8 cellular contexts compared by ENCODE assay signal in the genomic region with DNA sequence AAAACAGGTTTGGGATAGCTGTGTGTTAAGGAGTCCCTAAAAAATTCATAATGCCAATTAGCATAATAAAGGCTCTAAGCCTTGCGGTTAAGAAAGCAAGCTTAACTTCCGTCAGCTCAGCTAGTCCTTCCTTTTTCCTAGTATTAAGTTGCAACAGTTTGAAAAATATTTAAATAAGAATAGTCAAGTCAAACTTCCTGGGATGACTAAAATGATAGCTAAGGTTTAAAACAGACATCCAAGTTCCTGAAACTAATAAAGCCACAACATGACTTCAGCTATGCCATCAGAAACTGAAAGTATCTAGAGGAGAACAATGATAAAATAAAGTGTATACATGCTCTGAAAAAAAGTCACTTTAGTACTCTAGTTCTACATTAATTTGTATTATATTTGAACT. TPM values are rescaled to one million over a fixed set of nuclear protein-coding genes. Genes with fewer than 3 reads are reported as not detected.
A peak's percentile ranks its signal among the peaks of the same experiment; 100 is the strongest.
DNase-seq lines count a peak whose midpoint lies in the region; ATAC-seq and TF ChIP-seq lines count a peak whose summit lies in the region.

No MANE protein-coding gene starts in this region.

- peak overlapping the region; percentile 94 for H3K27ac Mint-ChIP-seq in activated T-cell treated with anti-CD3 and anti-CD28 coated beads, Interleukin-2, amount 50 U/mL, for 24 hours
- H3K27ac Mint-ChIP-seq in activated B cell treated with CpG ODN at 0.5 μM for 24 hours, result peak overlapping the region; percentile 67

- POLR2A ChIA-PET in activated B cell treated with CpG ODN at 0.5 μM for 24 hours (lab: Charles Lee), result interaction anchor here (0.6 to 1.3 kb wide), 9 partner anchors 11 to 1382 kb away, joined by 3 to 8 read pairs (median 5); a partner anchor contains a TSS

- WGBS in iPS DF 6.9 (ENCODE audit: insufficient coverage, insufficient read length), result no CpG with 5 or more reads among the region's 2 CpGs

- H3K9me3 Mint-ChIP-seq in activated T-cell treated with anti-CD3 and anti-CD28 coated beads, Interleukin-2, amount 50 U/mL, for 24 hours, result no peaks in the 10 kb centered on the region
- no peaks in the 10 kb centered on the region for H3K9me3 Mint-ChIP-seq in activated B cell treated with CpG ODN at 0.5 μM for 24 hours

- intact Hi-C loops in activated B cell treated with CpG ODN at 0.5 μM for 24 hours (cut with micrococcal nuclease), result no loop called here

- peaks cover 62% of the 10 kb centered on the region for H3K4me1 Mint-ChIP-seq in activated T-cell treated with anti-CD3 and anti-CD28 coated beads, Interleukin-2, amount 50 U/mL, for 24 hours (ENCODE audit: low read depth)
- peaks cover 71% of the 10 kb centered on the region for H3K4me1 Mint-ChIP-seq in activated B cell treated with CpG ODN at 0.5 μM for 24 hours

- H3K4me3 ChIP-seq in iPS DF 6.9 (ENCODE audit: low read length) (peak overlapping the region; percentile 35; the same call in 1 of the 2 replicates), stomach smooth muscle (ENCODE audit: low read length in 2 of 2) (peak overlapping the region; percentile 78 to 88)

- H3K27me3 ChIP-seq in iPS DF 6.9 (ENCODE audit: control insufficient read depth, insufficient read depth, low read length), result no peaks in the 10 kb centered on the region
- no peaks in the 10 kb centered on the region for H3K27me3 ChIP-seq in stomach smooth muscle (ENCODE audit: control insufficient read depth in 1 of 2, insufficient read depth in 2 of 2, low read length in 2 of 2)

- no peak overlapping the region for H3K27ac ChIP-seq in iPS DF 6.9 (ENCODE audit: low read length)
- H3K27ac ChIP-seq in stomach smooth muscle (ENCODE audit: low read length), result no peak overlapping the region

- H3K9me3 ChIP-seq in iPS DF 6.9 (ENCODE audit: control insufficient read depth, insufficient read depth, low read length), result no peaks in the 10 kb centered on the region
- H3K9me3 ChIP-seq in stomach smooth muscle (ENCODE audit: control insufficient read depth in 2 of 2, low read length in 2 of 2), result no peaks in the 10 kb centered on the region

- CTCF ChIA-PET in activated B cell treated with CpG ODN at 0.5 μM for 24 hours (lab: Charles Lee), result interaction anchor here (0.8 to 0.9 kb wide), 2 partner anchors 9 to 133 kb away, joined by 3 to 5 read pairs; no protein-coding TSS in a partner anchor

- TF ChIP-seq CTCF in activated B cell treated with CpG ODN at 0.5 μM for 24 hours (IDR thresholded peaks at IDR 0.05), result no peak

- no peaks in the 10 kb centered on the region for H3K27me3 Mint-ChIP-seq in activated T-cell treated with anti-CD3 and anti-CD28 coated beads, Interleukin-2, amount 50 U/mL, for 24 hours
- H3K27me3 Mint-ChIP-seq in activated B cell treated with CpG ODN at 0.5 μM for 24 hours, result no peaks in the 10 kb centered on the region

- H3K9ac ChIP-seq in stomach smooth muscle (ENCODE audit: low read length in 2 of 2), result no peak overlapping the region

- H3K36me3 ChIP-seq in iPS DF 6.9 (ENCODE audit: control insufficient read depth, insufficient read depth, low read length) (no peaks in the 10 kb centered on the region), stomach smooth muscle (ENCODE audit: control insufficient read depth in 2 of 2, insufficient read depth in 2 of 2, low read length in 2 of 2) (no peaks in the 10 kb centered on the region)

- peak overlapping the region; percentile 90 for H3K4me3 Mint-ChIP-seq in activated T-cell treated with anti-CD3 and anti-CD28 coated beads, Interleukin-2, amount 50 U/mL, for 24 hours
- H3K4me3 Mint-ChIP-seq in activated B cell treated with CpG ODN at 0.5 μM for 24 hours, result peak overlapping the region; percentile 97

- ATAC-seq in activated B cell treated with CpG ODN at 0.5 μM for 24 hours (ENCODE audit: low read depth) (no peak), HG03196 (IDR thresholded peaks at IDR 0.05; ENCODE audit: unreplicated experiment) (no peak)

- no peak for DNase-seq in activated T-cell treated with anti-CD3 and anti-CD28 coated beads, Interleukin-2, amount 50 U/mL, for 24 hours
- no peak for DNase-seq in activated T-cell treated with anti-CD3 and anti-CD28 coated beads, Interleukin-2, amount 50 U/mL, for 1 hour
- DNase-seq in activated B cell treated with CpG ODN at 0.5 μM for 24 hours, result no peak
- DNase-seq in iPS DF 6.9 (ENCODE audit: low read depth, low spot score), result no peak
- no peak for DNase-seq in iPS-NIHi11 (ENCODE audit: low spot score)
- no peak for DNase-seq in activated CD4-positive, alpha-beta T cell treated with anti-CD3 and anti-CD28 coated beads for 1 hour

- H3K4me1 ChIP-seq in iPS DF 6.9 (ENCODE audit: control insufficient read depth, insufficient read depth, low read length), result no peaks in the 10 kb centered on the region
- peaks cover 9% of the 10 kb centered on the region for H3K4me1 ChIP-seq in stomach smooth muscle (ENCODE audit: control insufficient read depth, insufficient read depth, low read length)

- peaks cover 56% of the 10 kb centered on the region for H3K36me3 Mint-ChIP-seq in activated T-cell treated with anti-CD3 and anti-CD28 coated beads, Interleukin-2, amount 50 U/mL, for 24 hours (ENCODE audit: low read depth)
- peaks cover 32% of the 10 kb centered on the region for H3K36me3 Mint-ChIP-seq in activated B cell treated with CpG ODN at 0.5 μM for 24 hours (ENCODE audit: low read depth)

RNA-seq across cellular contexts. Expression of a gene that starts 3.4 kb away (rescaled TPM):
- total RNA-seq in activated B cell treated with CpG ODN at 0.5 μM for 24 hours, result 61.9 and 76.4 TPM in 2 replicates
